In the genomic region with DNA sequence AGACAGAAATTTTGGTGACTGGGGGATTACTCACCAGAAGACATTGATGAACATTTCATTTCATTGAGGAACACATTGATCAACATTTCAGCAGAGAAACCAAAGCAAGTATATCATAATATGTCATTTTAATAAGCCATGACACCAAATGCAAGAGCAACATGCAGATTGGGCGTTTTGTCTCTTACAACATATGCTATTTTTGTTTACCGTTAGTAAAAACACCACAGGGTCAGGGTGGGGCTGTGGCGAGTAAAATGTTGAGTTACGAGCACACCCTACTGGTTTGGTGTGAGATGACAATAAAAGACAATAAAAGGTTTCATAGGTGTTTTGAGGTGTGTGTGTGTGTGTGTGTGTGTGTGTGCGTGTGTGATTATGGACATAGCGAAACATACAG, we compare ENCODE assay signal across 1 cellular context.
TF ChIP-seq lines count a peak whose summit lies in the region.

No MANE protein-coding gene starts in this region.

TF ChIP-seq in endothelial cell of umbilical vein, 7 proteins besides CTCF, POLR2A, EP300 and RAD21 (continued from another document):
- TF ChIP-seq JUN (IDR thresholded peaks at IDR 0.05; ENCODE audit: borderline replicate concordance, insufficient read depth, insufficient read length, low read depth) = no peak
- TF ChIP-seq MYC (IDR thresholded peaks at IDR 0.05; ENCODE audit: low read depth, low read length) = no peak
